In the genomic region with DNA sequence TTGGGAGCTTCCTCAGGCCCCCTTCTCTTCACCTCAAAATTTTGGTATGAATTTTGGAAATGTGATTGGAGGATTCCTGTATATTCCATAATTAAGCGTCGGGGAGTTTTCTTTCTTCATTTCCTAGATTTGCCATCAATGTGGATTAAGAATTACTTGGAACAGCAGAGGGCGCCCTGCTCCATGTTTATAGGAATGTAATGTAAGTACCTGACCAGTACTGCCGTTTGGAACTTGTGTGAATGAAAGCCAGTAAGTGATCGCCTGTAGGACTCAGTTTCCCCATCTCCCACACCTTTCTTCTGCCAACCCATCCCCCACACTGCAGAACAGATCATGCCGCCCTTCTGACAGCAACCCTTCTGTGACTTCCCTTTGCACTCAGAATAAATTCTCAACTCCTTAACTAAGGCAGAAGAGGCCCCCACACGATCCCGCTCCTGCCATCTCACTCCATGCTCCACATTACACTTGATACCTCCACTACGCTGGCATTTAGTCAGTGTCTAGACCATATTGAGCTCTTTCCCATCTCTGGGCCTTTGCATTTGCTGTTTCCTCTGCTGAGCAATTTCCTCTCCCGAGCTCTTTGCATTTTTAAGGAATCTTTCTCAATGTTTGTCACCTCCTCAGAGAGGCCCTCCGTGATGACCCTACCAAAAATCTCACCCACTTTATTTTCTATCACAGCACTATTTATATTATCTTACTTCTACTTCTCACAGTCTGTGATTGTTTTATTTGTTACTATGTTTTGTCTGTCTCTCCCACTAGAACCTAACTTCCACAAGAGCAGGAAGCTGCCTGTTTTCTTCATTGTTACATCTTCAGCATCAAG, we compare ENCODE assay signal across 9 cellular contexts.
DNase-seq lines count a peak whose midpoint lies in the region; ATAC-seq lines count a peak whose summit lies in the region.
"Had no signal": no experiment of that assay in that cellular context is flagged by ENCODE, and none has a peak within 500 bp of the region (broad histone marks: within the 10 kb centered on the region; RNA-seq: fewer than 3 reads in every experiment).

No MANE protein-coding gene starts in this region.

- no peak overlapping the region for H3K4me3 ChIP-seq in right cardiac atrium (ENCODE audit: low read length)
- H3K4me3 ChIP-seq: skin epidermis had no signal

- H3K9me3 ChIP-seq in right cardiac atrium (ENCODE audit: control insufficient read depth, low read length) = no peaks in the 10 kb centered on the region

- WGBS in right cardiac atrium = 26% methylated on average over 11 of the region's 11 CpGs

- intact Hi-C loops in right cardiac atrium (cut with DNase I) (loop anchor here (2.0 to 10.0 kb wide), 9 partner anchors 221 to 557 kb away; no protein-coding TSS in a partner anchor), sciatic nerve (cut with DNase I) (no loop called here)

- no peaks in the 10 kb centered on the region for H3K27me3 ChIP-seq in right cardiac atrium (ENCODE audit: control insufficient read depth, insufficient read depth)

- ATAC-seq in right cardiac atrium (peak; percentile 43 to 59), sciatic nerve (peak; percentile 52)

- H3K4me1 ChIP-seq in right cardiac atrium (ENCODE audit: control insufficient read depth, insufficient read depth, low read length) = peaks cover 3% of the 10 kb centered on the region

- DNase-seq in NCI-H2107 treated with DMSO at 0.1 percent for 48 hours (lab: John Stamatoyannopoulos, UW; ENCODE audit: unreplicated experiment) = peak; percentile 39
- DNase-seq in NCI-H2107 (lab: John Stamatoyannopoulos, UW) = no peak
- DNase-seq in MV-4-11 (lab: John Stamatoyannopoulos, UW) = peak; percentile 72
- DNase-seq in T follicular helper cell (ENCODE audit: low read depth) = peak; percentile 54
- peak in 46 of 56 donors; percentile 4 to 95 (median 44) for DNase-seq in amygdala (lab: John Stamatoyannopoulos, UW)
- DNase-seq in right cardiac atrium = peak; percentile 70 to 80 (median 71)
- peak; percentile 90 for DNase-seq in sciatic nerve (ENCODE audit: low spot score)
- no peak for DNase-seq in GOT3 (lab: John Stamatoyannopoulos, UW)

- H3K27ac ChIP-seq in right cardiac atrium (ENCODE audit: low read length) = no peak overlapping the region
- H3K27ac ChIP-seq: skin epidermis had no signal

Comparison
In these comparisons a context has a peak if more than half of its experiments do, and no peak if none do; other contexts are left out.
1. DNase-seq: peak in NCI-H2107 treated with DMSO at 0.1 percent for 48 hours (single experiment), MV-4-11 (single experiment), T follicular helper cell (single experiment), amygdala (46 of 56), right cardiac atrium (3 of 3) and sciatic nerve (single experiment); none in NCI-H2107 (single experiment) and GOT3 (single experiment).